Comparison of ENCODE assay signal across 9 cellular contexts in the genomic region with DNA sequence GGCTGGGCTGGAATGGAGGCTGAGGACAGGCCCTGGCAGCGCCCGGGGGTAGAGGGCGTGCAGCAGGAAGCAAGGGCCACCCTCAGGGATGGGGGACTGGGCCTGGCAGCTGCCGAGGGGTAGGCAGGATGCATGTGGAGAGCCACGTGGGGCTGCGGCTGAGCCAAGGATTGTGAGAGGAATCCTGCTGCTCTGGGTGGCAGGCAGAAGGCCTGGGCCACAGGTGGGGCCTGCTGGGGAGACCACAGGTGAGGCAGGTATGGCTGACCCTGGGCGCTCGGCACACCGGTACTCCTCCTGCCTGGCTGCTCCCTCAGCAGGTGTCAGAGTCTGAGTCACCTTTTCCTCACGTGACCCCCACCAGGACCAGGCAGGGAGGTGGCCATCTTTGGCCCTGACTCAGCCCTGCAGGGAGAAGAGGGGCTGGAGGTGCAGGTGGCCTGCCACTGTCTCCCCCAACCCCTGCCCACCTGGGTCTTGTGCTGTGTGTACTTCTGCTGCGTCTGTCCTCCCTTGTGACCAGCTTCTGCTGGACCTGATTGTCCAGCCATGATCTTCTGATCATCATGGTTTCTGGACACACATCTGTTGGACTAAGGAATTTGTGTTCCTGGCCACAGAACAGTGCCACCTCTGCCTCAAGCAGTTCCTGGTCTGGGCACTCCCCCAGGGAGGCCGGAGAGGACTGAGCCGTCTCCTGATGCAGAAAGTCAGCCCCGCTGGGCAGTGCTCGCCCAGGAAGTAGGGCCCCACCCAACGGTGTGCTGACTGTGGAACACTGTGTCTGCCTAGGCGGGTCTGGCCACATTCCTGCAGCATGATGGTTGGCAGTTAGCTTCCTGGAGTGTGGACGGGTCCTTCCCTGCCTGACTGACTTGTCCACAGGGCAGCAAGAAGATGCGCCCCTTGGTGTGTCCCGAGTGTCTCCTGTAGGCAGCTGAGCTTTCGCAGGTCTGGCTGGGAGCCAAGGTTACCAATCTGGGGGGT. TPM values are rescaled to one million over a fixed set of nuclear protein-coding genes. Genes with fewer than 3 reads are reported as not detected.
DNase-seq lines count a peak whose midpoint lies in the region; ATAC-seq, FAIRE-seq and TF ChIP-seq lines count a peak whose summit lies in the region.
"Had no signal": no experiment of that assay in that cellular context is flagged by ENCODE, and none has a peak within 500 bp of the region (broad histone marks: within the 10 kb centered on the region; RNA-seq: fewer than 3 reads in every experiment).

No MANE protein-coding gene starts in this region.

- 0 out of 2 replicates have a peak overlapping the region, but pooled peaks have one; percentile 1 for H3K4me3 ChIP-seq in Caco-2 (ENCODE audit: low read depth, low read length)
- no peak overlapping the region for H3K4me3 ChIP-seq in heart right ventricle
- H3K4me3 ChIP-seq in small intestine (ENCODE audit: low read depth in 1 of 2, low read length in 2 of 2) = no peak overlapping the region

- H3K4me1 ChIP-seq in Caco-2 (peaks cover 39% of the 10 kb centered on the region), heart right ventricle (peaks cover 13 to 49% (median 42%) of the 10 kb centered on the region in 9 donors), small intestine (ENCODE audit: control insufficient read depth in 2 of 2, insufficient read depth in 1 of 2, low read depth in 1 of 2, low read length in 1 of 2) (peaks cover 5 to 7% of the 10 kb centered on the region in 2 donors)

- ATAC-seq in heart right ventricle = peak in 6 of 8 donors; percentile 13 to 61 (median 24)
- ATAC-seq in HG02759 (IDR thresholded peaks at IDR 0.05; ENCODE audit: unreplicated experiment) = no peak
- no peak for ATAC-seq in GM18907 (IDR thresholded peaks at IDR 0.05; ENCODE audit: unreplicated experiment)

- peaks cover 18% of the 10 kb centered on the region for H3K4me1 Mint-ChIP-seq in Caco-2 (ENCODE audit: low read depth, unreplicated experiment)
- peaks cover 8% of the 10 kb centered on the region for H3K4me1 Mint-ChIP-seq in activated T-helper 1 cell treated with anti-CD3 and anti-CD28 coated beads, Interleukin-12 subunit alpha, Interleukin-12 subunit beta, Interleukin-2, Interleukin-4 antibody, amounts not matched to agents 30 ng/mL and 10 ng/mL and 1 ng/mL, durations not matched to agents 14 hours and 24 hours and 36 hours (ENCODE audit: low read depth)

- no peak for FAIRE-seq in small intestine (lab: Jason Lieb, UNC)

- H3K27me3 Mint-ChIP-seq in Caco-2 (ENCODE audit: insufficient read depth, unreplicated experiment) = no peaks in the 10 kb centered on the region
- H3K27me3 Mint-ChIP-seq in activated T-helper 1 cell treated with anti-CD3 and anti-CD28 coated beads, Interleukin-12 subunit alpha, Interleukin-12 subunit beta, Interleukin-2, Interleukin-4 antibody, amounts not matched to agents 30 ng/mL and 10 ng/mL and 1 ng/mL, durations not matched to agents 14 hours and 24 hours and 36 hours (ENCODE audit: insufficient read depth) = no peaks in the 10 kb centered on the region
- H3K27me3 Mint-ChIP-seq: naive B cell had no signal

- peak overlapping the region in 4 of 10 donors; percentile 1 to 72 (median 34) for H3K27ac ChIP-seq in heart right ventricle
- H3K27ac ChIP-seq in small intestine (ENCODE audit: low read depth in 1 of 2, low read length in 1 of 2) = peak overlapping the region; percentile 92 to 96

- no peaks in the 10 kb centered on the region; the same call in none of the 2 replicates for H3K36me3 ChIP-seq in Caco-2 (ENCODE audit: control insufficient read depth, insufficient read depth, low read length)
- H3K36me3 ChIP-seq in heart right ventricle = peaks cover 0 to 44% (median 20%) of the 10 kb centered on the region in 9 donors
- peaks cover 6% of the 10 kb centered on the region in 2 donors for H3K36me3 ChIP-seq in small intestine (ENCODE audit: control insufficient read depth in 2 of 2, insufficient read depth in 2 of 2, low read length in 2 of 2)

- POLR2A ChIA-PET in Caco-2 (lab: Charles Lee) = interaction anchor here (0.5 to 1.0 kb wide), 3 partner anchors 17 to 38 kb away, joined by 3 read pairs; no protein-coding TSS in a partner anchor

- H3K9me3 ChIP-seq in Caco-2 = no peaks in the 10 kb centered on the region
- H3K9me3 ChIP-seq in heart right ventricle = no peaks in the 10 kb centered on the region
- no peaks in the 10 kb centered on the region for H3K9me3 ChIP-seq in small intestine (ENCODE audit: control insufficient read depth, low read depth)

- TF ChIP-seq CTCF in Caco-2 (IDR thresholded peaks at IDR 0.05; ENCODE audit: insufficient read depth in 1 of 2, low read depth in 1 of 2, low read length in 1 of 2, severe bottlenecking in 1 of 2, unreplicated experiment in 1 of 2) (no peak), heart right ventricle (IDR thresholded peaks at IDR 0.05) (no peak)

- H3K9me3 Mint-ChIP-seq in Caco-2 (ENCODE audit: unreplicated experiment) = no peaks in the 10 kb centered on the region
- no peaks in the 10 kb centered on the region for H3K9me3 Mint-ChIP-seq in activated T-helper 1 cell treated with anti-CD3 and anti-CD28 coated beads, Interleukin-12 subunit alpha, Interleukin-12 subunit beta, Interleukin-2, Interleukin-4 antibody, amounts not matched to agents 30 ng/mL and 10 ng/mL and 1 ng/mL, durations not matched to agents 14 hours and 24 hours and 36 hours

- H3K4me3 Mint-ChIP-seq in Caco-2 (ENCODE audit: unreplicated experiment) = peak overlapping the region; percentile 59
- H3K4me3 Mint-ChIP-seq in activated T-helper 1 cell treated with anti-CD3 and anti-CD28 coated beads, Interleukin-12 subunit alpha, Interleukin-12 subunit beta, Interleukin-2, Interleukin-4 antibody, amounts not matched to agents 30 ng/mL and 10 ng/mL and 1 ng/mL, durations not matched to agents 14 hours and 24 hours and 36 hours = no peak overlapping the region

- H3K36me3 Mint-ChIP-seq in Caco-2 (ENCODE audit: insufficient read depth, unreplicated experiment) = peaks cover 51% of the 10 kb centered on the region
- H3K36me3 Mint-ChIP-seq in activated T-helper 1 cell treated with anti-CD3 and anti-CD28 coated beads, Interleukin-12 subunit alpha, Interleukin-12 subunit beta, Interleukin-2, Interleukin-4 antibody, amounts not matched to agents 30 ng/mL and 10 ng/mL and 1 ng/mL, durations not matched to agents 14 hours and 24 hours and 36 hours (ENCODE audit: low read depth) = no peaks in the 10 kb centered on the region
- H3K36me3 Mint-ChIP-seq: naive B cell had no signal

- H3K27me3 ChIP-seq in Caco-2 (replicated peaks; ENCODE audit: control insufficient read depth, insufficient read depth, low read length) (no peaks in the 10 kb centered on the region), heart right ventricle (no peaks in the 10 kb centered on the region), small intestine (ENCODE audit: control insufficient read depth in 2 of 2, insufficient read depth in 2 of 2, low read length in 2 of 2) (no peaks in the 10 kb centered on the region)

- peak overlapping the region; percentile 98 for H3K27ac Mint-ChIP-seq in Caco-2 (ENCODE audit: unreplicated experiment)
- H3K27ac Mint-ChIP-seq in activated T-helper 1 cell treated with anti-CD3 and anti-CD28 coated beads, Interleukin-12 subunit alpha, Interleukin-12 subunit beta, Interleukin-2, Interleukin-4 antibody, amounts not matched to agents 30 ng/mL and 10 ng/mL and 1 ng/mL, durations not matched to agents 14 hours and 24 hours and 36 hours = peak overlapping the region; percentile 40

- no TSS peak for BruUV-seq in Caco-2 (replicated peaks; lab: Mats Ljungman, UMichigan)

- CTCF ChIA-PET in Caco-2 (lab: Charles Lee) = no interaction called here

- intact Hi-C loops in Caco-2 (cut with micrococcal nuclease; ENCODE audit: unreplicated experiment) = loop anchor here (2.0 kb wide), 1 partner anchor 21 kb away; a partner anchor contains a TSS
- intact Hi-C loops in activated T-helper 1 cell treated with anti-CD3 and anti-CD28 coated beads, Interleukin-12 subunit alpha, Interleukin-12 subunit beta, Interleukin-2, Interleukin-4 antibody, amounts not matched to agents 30 ng/mL and 10 ng/mL and 1 ng/mL, durations not matched to agents 14 hours and 24 hours and 36 hours (cut with micrococcal nuclease) = no loop called here
- intact Hi-C loops in heart right ventricle (cut with DNase I) = loop anchor here in 1 of 10 donors (10.0 kb wide), 1 partner anchor 63 kb away; no protein-coding TSS in a partner anchor

- DNase-seq in Caco-2 = peak; percentile 92 to 95
- peak; percentile 97 for DNase-seq in LoVo (ENCODE audit: low spot score)
- no peak for DNase-seq in activated T-helper 1 cell treated with anti-CD3 and anti-CD28 coated beads, Interleukin-12 subunit alpha, Interleukin-12 subunit beta, Interleukin-2, Interleukin-4 antibody, amounts not matched to agents 30 ng/mL and 10 ng/mL and 1 ng/mL, durations not matched to agents 14 hours and 24 hours and 36 hours (ENCODE audit: low spot score)
- DNase-seq in heart right ventricle = no peak
- DNase-seq in small intestine = peak; percentile 98
- DNase-seq in KG1 (lab: John Stamatoyannopoulos, UW) = no peak
- DNase-seq: naive B cell had no signal

- 46 to 52% methylated on average over 21 of the region's 21 CpGs for WGBS in heart right ventricle, 2 donors
- 9 to 35% (median 19%) methylated on average over 21 of the region's 21 CpGs for whole genome bisulfite sequencing in small intestine, 3 donors

RNA-seq across cellular contexts. Expression of a gene that starts 6.4 kb away (rescaled TPM):
- total RNA-seq in Caco-2 (2022) = 61.1 and 66.6 TPM in 2 replicates
- total RNA-seq in activated T-helper 1 cell treated with anti-CD3 and anti-CD28 coated beads, Interleukin-12 subunit alpha, Interleukin-12 subunit beta, Interleukin-2, Interleukin-4 antibody, amounts not matched to agents 30 ng/mL and 10 ng/mL and 1 ng/mL, durations not matched to agents 14 hours and 24 hours and 36 hours = 65.7 and 70.3 TPM in 2 replicates
- total RNA-seq in heart right ventricle = 10 to 100 TPM; 10.3 to 20.3 (median 14.1) TPM
- polyA plus RNA-seq in heart right ventricle = 10 to 100 TPM; 28.3 to 93.1 TPM
- 100 to 1,000 TPM in 2 of 3 donors, 10 to 100 TPM in 1; 68.1 to 236 (median 179) TPM for polyA plus RNA-seq in small intestine

RNA-seq across cellular contexts. Expression of a gene that starts 6.9 kb away (rescaled TPM):
- total RNA-seq in Caco-2 (2022) (92.3 and 92.9 TPM in 2 replicates), heart right ventricle (10 to 100 TPM; 26.4 to 39.7 (median 31.1) TPM)
- total RNA-seq in activated T-helper 1 cell treated with anti-CD3 and anti-CD28 coated beads, Interleukin-12 subunit alpha, Interleukin-12 subunit beta, Interleukin-2, Interleukin-4 antibody, amounts not matched to agents 30 ng/mL and 10 ng/mL and 1 ng/mL, durations not matched to agents 14 hours and 24 hours and 36 hours = 97.0 and 98.1 TPM in 2 replicates
- polyA plus RNA-seq in heart right ventricle (10 to 100 TPM; 19.6 to 45.1 TPM), small intestine (10 to 100 TPM; 37.0 to 53.9 (median 41.1) TPM)

RNA-seq across cellular contexts. Expression of a gene that starts 21.6 kb away (rescaled TPM):
- total RNA-seq in Caco-2 (2022) = 66.3 and 66.9 TPM in 2 replicates
- 88.2 and 94.9 TPM in 2 replicates for total RNA-seq in activated T-helper 1 cell treated with anti-CD3 and anti-CD28 coated beads, Interleukin-12 subunit alpha, Interleukin-12 subunit beta, Interleukin-2, Interleukin-4 antibody, amounts not matched to agents 30 ng/mL and 10 ng/mL and 1 ng/mL, durations not matched to agents 14 hours and 24 hours and 36 hours
- total RNA-seq in heart right ventricle = 10 to 100 TPM in 3 of 10 donors, 1 to 10 TPM in 7; 8.0 to 14.3 (median 8.9) TPM
- 10 to 100 TPM; 13.9 to 22.3 TPM for polyA plus RNA-seq in heart right ventricle
- polyA plus RNA-seq in small intestine = 10 to 100 TPM; 14.1 to 17.7 (median 16.4) TPM

RNA-seq across cellular contexts. Expression of a gene that starts 33.2 kb away (rescaled TPM):
- total RNA-seq in Caco-2 (2022) (51.9 and 58.4 TPM in 2 replicates), heart right ventricle (10 to 100 TPM; 11.7 to 20.3 (median 17.8) TPM)
- total RNA-seq in activated T-helper 1 cell treated with anti-CD3 and anti-CD28 coated beads, Interleukin-12 subunit alpha, Interleukin-12 subunit beta, Interleukin-2, Interleukin-4 antibody, amounts not matched to agents 30 ng/mL and 10 ng/mL and 1 ng/mL, durations not matched to agents 14 hours and 24 hours and 36 hours = 50.3 and 52.1 TPM in 2 replicates
- polyA plus RNA-seq in heart right ventricle (10 to 100 TPM; 16.8 to 51.4 TPM), small intestine (10 to 100 TPM; 22.5 to 36.7 (median 32.2) TPM)

Comparison
In these comparisons a context has a peak if more than half of its experiments do, and no peak if none do; other contexts are left out.
1. DNase-seq: peak in Caco-2 (2 of 2), LoVo (single experiment) and small intestine (single experiment); none in activated T-helper 1 cell treated with anti-CD3 and anti-CD28 coated beads, Interleukin-12 subunit alpha, Interleukin-12 subunit beta, Interleukin-2, Interleukin-4 antibody, amounts not matched to agents 30 ng/mL and 10 ng/mL and 1 ng/mL, durations not matched to agents 14 hours and 24 hours and 36 hours (single experiment), heart right ventricle (0 of 2) and KG1 (single experiment).
2. ATAC-seq: peak in heart right ventricle (6 of 8); none in HG02759 (single experiment) and GM18907 (single experiment).